ENCODE assay signal across 11 cellular contexts in the genomic region with DNA sequence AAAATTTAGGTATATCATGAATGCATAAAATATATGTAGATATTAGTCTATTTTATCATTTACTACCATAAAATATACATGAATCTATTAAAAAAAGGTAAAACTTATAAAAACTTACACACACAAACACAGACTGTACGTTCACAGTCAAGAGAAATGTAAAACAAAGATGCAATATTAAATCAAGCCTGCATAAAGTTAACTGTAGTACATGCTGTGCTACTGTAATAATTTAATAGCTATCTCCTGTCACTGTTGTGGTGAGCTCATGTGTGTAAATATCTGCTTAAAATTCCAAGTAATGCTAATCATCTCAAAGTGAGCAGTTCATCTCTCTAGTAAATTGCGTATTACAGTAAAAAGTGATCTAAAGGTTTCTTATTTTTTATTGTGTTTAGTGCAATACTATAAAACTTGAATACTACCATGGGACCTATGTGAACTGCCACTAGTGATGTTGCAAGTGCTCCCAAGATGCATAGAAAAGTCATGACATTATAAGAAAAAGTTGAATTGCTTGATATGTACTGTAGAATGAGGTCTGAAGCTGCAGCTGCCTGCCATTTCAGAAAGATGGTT. TPM values are rescaled to one million over a fixed set of nuclear protein-coding genes. Genes with fewer than 3 reads are reported as not detected.
DNase-seq lines count a peak whose midpoint lies in the region; ATAC-seq, FAIRE-seq and TF ChIP-seq lines count a peak whose summit lies in the region.
"Had no signal": no experiment of that assay in that cellular context is flagged by ENCODE, and none has a peak within 500 bp of the region (broad histone marks: within the 10 kb centered on the region; RNA-seq: fewer than 3 reads in every experiment).

No MANE protein-coding gene starts in this region.

- BruUV-seq in mammary epithelial cell (replicated peaks; lab: Mats Ljungman, UMichigan): no TSS peak

- WGBS in mammary epithelial cell (ENCODE audit: low coverage, missing lambda C conversion rate): 92% methylated on average over 2 of the region's 2 CpGs

- peaks cover 14% of the 10 kb centered on the region; the same call in 1 of the 2 replicates for H3K9me3 ChIP-seq in SU-DHL-6 (ENCODE audit: insufficient read depth, low read length)
- peaks cover 14% of the 10 kb centered on the region for H3K9me3 ChIP-seq in mammary epithelial cell (replicated peaks; ENCODE audit: insufficient read depth, low read length)

- H2AFZ ChIP-seq in SU-DHL-6 (ENCODE audit: low read depth, low read length, severe bottlenecking) (peak overlapping the region; percentile 84), mammary epithelial cell (ENCODE audit: low read depth, low read length) (no peak overlapping the region)

- dilution Hi-C loops in mammary epithelial cell (cut with HindIII; ENCODE audit: low sequenced_read_pairs): no loop called here

- peak overlapping the region; percentile 53 for H3K4me2 ChIP-seq in SU-DHL-6 (ENCODE audit: low read depth, low read length, poor library complexity, severe bottlenecking)
- H3K4me2 ChIP-seq in mammary epithelial cell (ENCODE audit: insufficient read depth, low read depth, low read length): no peak overlapping the region

- H3K4me3 Mint-ChIP-seq in mesothelial cell of epicardium: peak overlapping the region; percentile 79

- no peak for DNase-seq in GM12891 (ENCODE audit: insufficient read length, low spot score)
- no peak for DNase-seq in mesothelial cell of epicardium (ENCODE audit: low spot score in 2 of 2, unreplicated experiment in 2 of 2)
- DNase-seq in mammary epithelial cell: no peak
- DNase-seq in 8988T: no peak

- peaks cover 9% of the 10 kb centered on the region for H3K4me1 Mint-ChIP-seq in mesothelial cell of epicardium

- H3K36me3 Mint-ChIP-seq in mesothelial cell of epicardium: peaks cover 36% of the 10 kb centered on the region

- peaks cover 3% of the 10 kb centered on the region; the same call in 1 of the 2 replicates for H3K36me3 ChIP-seq in SU-DHL-6 (ENCODE audit: low read length)
- no peaks in the 10 kb centered on the region for H3K36me3 ChIP-seq in mammary epithelial cell (ENCODE audit: insufficient read depth, low read length)
- H3K36me3 ChIP-seq: adrenal gland had no signal

- peaks cover 41% of the 10 kb centered on the region for H3K9me3 Mint-ChIP-seq in mesothelial cell of epicardium

- FAIRE-seq in A204.1 (lab: Jason Lieb, UNC) (peak; percentile 86), GM12891 (lab: Jason Lieb, UNC) (peak; percentile 80)

- no peaks in the 10 kb centered on the region for H3K27me3 Mint-ChIP-seq in mesothelial cell of epicardium (ENCODE audit: low read depth)
- H3K27me3 Mint-ChIP-seq: activated CD4-positive, alpha-beta memory T cell treated with anti-CD3 and anti-CD28 coated beads, Interleukin-2, amount 10 ng/mL, durations not matched to agents 7 days and 5 days; T-cell had no signal

- no peak overlapping the region for H3K4me3 ChIP-seq in SU-DHL-6 (ENCODE audit: insufficient read depth, low read length, poor library complexity, severe bottlenecking)
- H3K4me3 ChIP-seq in mammary epithelial cell (replicated peaks in 1 of 3; ENCODE audit: insufficient read depth in 1 of 3, low read depth in 2 of 3, low read length in 3 of 3): no peak overlapping the region

- ATAC-seq in HG03175 (IDR thresholded peaks at IDR 0.05; ENCODE audit: unreplicated experiment) (no peak), GM21786 (IDR thresholded peaks at IDR 0.05; ENCODE audit: unreplicated experiment) (no peak)

- H3K27ac ChIP-seq in SU-DHL-6 (ENCODE audit: low read depth, low read length) (no peak overlapping the region), mammary epithelial cell (ENCODE audit: insufficient read depth, low read depth, low read length) (no peak overlapping the region)

- H3K79me2 ChIP-seq in SU-DHL-6 (ENCODE audit: insufficient read depth, low read length) (no peaks in the 10 kb centered on the region), mammary epithelial cell (ENCODE audit: insufficient read depth, low read length) (no peaks in the 10 kb centered on the region)

- in situ Hi-C loops in mammary epithelial cell (cut with MboI; ENCODE audit: low sequenced_read_pairs in 2 of 2): no loop called here

- intact Hi-C loops in mammary epithelial cell (cut with micrococcal nuclease): loop anchor here (2.0 kb wide), 1 partner anchor 24 kb away; no protein-coding TSS in a partner anchor

- H4K20me1 ChIP-seq in SU-DHL-6 (ENCODE audit: low read depth, low read length): no peaks in the 10 kb centered on the region
- no peaks in the 10 kb centered on the region for H4K20me1 ChIP-seq in mammary epithelial cell (ENCODE audit: insufficient read depth, low read length)

- no peaks in the 10 kb centered on the region for H3K9me2 ChIP-seq in SU-DHL-6 (replicated peaks; ENCODE audit: insufficient read depth, low read length)

- H3K9ac ChIP-seq in SU-DHL-6 (ENCODE audit: low read length) (no peak overlapping the region), mammary epithelial cell (ENCODE audit: insufficient read depth, low read length) (no peak overlapping the region)

- H3K27ac Mint-ChIP-seq in mesothelial cell of epicardium: no peak overlapping the region
- H3K27ac Mint-ChIP-seq: activated CD4-positive, alpha-beta memory T cell treated with anti-CD3 and anti-CD28 coated beads, Interleukin-2, amount 10 ng/mL, durations not matched to agents 7 days and 5 days; T-cell had no signal

- TF ChIP-seq CTCF in SU-DHL-6 (IDR thresholded peaks at IDR 0.05; ENCODE audit: insufficient read depth, low read length, poor library complexity, severe bottlenecking) (no peak), mesothelial cell of epicardium (IDR thresholded peaks at IDR 0.05; ENCODE audit: unreplicated experiment) (no peak), mammary epithelial cell (conservative IDR thresholded peaks at IDR 0.05 in 1 of 2, IDR thresholded peaks at IDR 0.05 in 1 of 2; ENCODE audit: extremely low read depth in 1 of 2, insufficient read depth in 1 of 2, low read depth in 1 of 2, low read length in 2 of 2) (no peak)

- peaks cover 8% of the 10 kb centered on the region for H3K4me1 ChIP-seq in mammary epithelial cell (ENCODE audit: insufficient read depth, low read length)
- H3K4me1 ChIP-seq: adrenal gland had no signal

- CTCF ChIA-PET in mammary epithelial cell (lab: Charles Lee; ENCODE audit: low non-redundant PET): no interaction called here

- no peaks in the 10 kb centered on the region for H3F3A ChIP-seq in SU-DHL-6 (ENCODE audit: insufficient read depth)

- TF ChIP-seq POLR2A in GM12891 (IDR thresholded peaks at IDR 0.05; ENCODE audit: low read depth, low read length): no peak

- H3K27me3 ChIP-seq in SU-DHL-6 (ENCODE audit: low read length) (no peaks in the 10 kb centered on the region), mammary epithelial cell (ENCODE audit: insufficient read depth, low read length) (no peaks in the 10 kb centered on the region)
- H3K27me3 ChIP-seq: adrenal gland had no signal

TF ChIP-seq in GM12891, 5 proteins besides CTCF, POLR2A, EP300 and RAD21:
- TF ChIP-seq PAX5 (IDR thresholded peaks at IDR 0.05; ENCODE audit: insufficient read depth, low read length, severe bottlenecking) (no peak), TAF1 (IDR thresholded peaks at IDR 0.05; ENCODE audit: low read depth, low read length) (no peak), POU2F2 (IDR thresholded peaks at IDR 0.05; ENCODE audit: low read depth, low read length) (no peak), POLR2AphosphoS5 (IDR thresholded peaks at IDR 0.05; ENCODE audit: low read depth, low read length) (no peak), SPI1 (IDR thresholded peaks at IDR 0.05; ENCODE audit: low read depth, low read length) (no peak)

RNA-seq across cellular contexts. Expression of a gene that starts 0.8 kb away (rescaled TPM):
- 0.64 TPM for polyA plus RNA-seq in GM12891 (2012; ENCODE audit: low read depth, missing spikeins)
- total RNA-seq in mesothelial cell of epicardium (2.6 to 3.9 TPM (median 3.1 TPM) in 3 replicates), mammary epithelial cell (1 to 10 TPM in 1 of 2 donors, not detected in 1; 1.0 TPM)
- 0.07 TPM for polyA plus RNA-seq in mammary epithelial cell
- not detected for polyA minus RNA-seq in mammary epithelial cell

RNA-seq across cellular contexts. Expression of a gene that starts 45.9 kb away (rescaled TPM):
- 2.3 TPM for polyA plus RNA-seq in GM12891 (2012; ENCODE audit: low read depth, missing spikeins)
- total RNA-seq in mesothelial cell of epicardium: 12.5 to 14.0 TPM (median 13.2 TPM) in 3 replicates
- total RNA-seq in mammary epithelial cell: 1 to 10 TPM; 6.9 to 7.8 TPM
- polyA plus RNA-seq in mammary epithelial cell: 1.9 TPM
- 3.9 TPM for polyA minus RNA-seq in mammary epithelial cell

RNA-seq across cellular contexts. Expression of a gene that starts 46.6 kb away (rescaled TPM):
- 9.2 TPM for polyA plus RNA-seq in GM12891 (2012; ENCODE audit: low read depth, missing spikeins)
- 29.9 to 31.8 TPM (median 29.9 TPM) in 3 replicates for total RNA-seq in mesothelial cell of epicardium
- 10 to 100 TPM; 11.1 to 12.8 TPM for total RNA-seq in mammary epithelial cell
- 4.3 TPM for polyA plus RNA-seq in mammary epithelial cell
- polyA minus RNA-seq in mammary epithelial cell: 6.7 TPM
